8 cellular contexts compared by ENCODE assay signal in genomic region chr19:46487802-46488445, GRCh38. TPM values are rescaled to one million over a fixed set of nuclear protein-coding genes. Genes with fewer than 3 reads are reported as not detected.
DNase-seq lines count a peak whose midpoint lies in the region; ATAC-seq, FAIRE-seq and TF ChIP-seq lines count a peak whose summit lies in the region.

No MANE protein-coding gene starts in this region.

- H2AFZ ChIP-seq in Loucy (ENCODE audit: low read length) (0 out of 2 replicates have a peak overlapping the region, but pooled peaks have one; percentile 25), SU-DHL-6 (ENCODE audit: low read depth, low read length, severe bottlenecking) (peak overlapping the region; percentile 61)

- H3K4me2 ChIP-seq in Loucy (ENCODE audit: low read depth, low read length, poor library complexity, severe bottlenecking): no peak overlapping the region
- H3K4me2 ChIP-seq in SU-DHL-6 (ENCODE audit: low read depth, low read length, poor library complexity, severe bottlenecking): peak overlapping the region; percentile 52

- H4K20me1 ChIP-seq in Loucy (ENCODE audit: insufficient read depth, low read length, poor library complexity, severe bottlenecking) (no peaks in the 10 kb centered on the region), SU-DHL-6 (ENCODE audit: low read depth, low read length) (no peaks in the 10 kb centered on the region)

- H3K4me1 ChIP-seq in Loucy (ENCODE audit: insufficient read depth, low read length, poor library complexity, severe bottlenecking): no peaks in the 10 kb centered on the region
- H3K4me1 ChIP-seq in heart right ventricle: peaks cover 9 to 38% (median 32%) of the 10 kb centered on the region in 9 donors
- no peaks in the 10 kb centered on the region for H3K4me1 ChIP-seq in prostate gland (replicated peaks)

- WGBS in heart right ventricle, 2 donors: 5% methylated on average over 36 to 38 of the region's 38 CpGs
- 7% methylated on average over 36 of the region's 38 CpGs for WGBS in prostate gland

- H3K36me3 ChIP-seq in Loucy (ENCODE audit: insufficient read depth, low read length) (no peaks in the 10 kb centered on the region), SU-DHL-6 (ENCODE audit: low read length) (no peaks in the 10 kb centered on the region), heart right ventricle (no peaks in the 10 kb centered on the region), prostate gland (no peaks in the 10 kb centered on the region)

- no peaks in the 10 kb centered on the region for H3K9me3 ChIP-seq in Loucy (ENCODE audit: insufficient read depth, low read depth, low read length)
- no peaks in the 10 kb centered on the region for H3K9me3 ChIP-seq in SU-DHL-6 (ENCODE audit: insufficient read depth, low read length)
- H3K9me3 ChIP-seq in heart right ventricle: no peaks in the 10 kb centered on the region
- no peaks in the 10 kb centered on the region for H3K9me3 ChIP-seq in prostate gland

- H3K27me3 ChIP-seq in Loucy (ENCODE audit: insufficient read depth, low read length, poor library complexity, severe bottlenecking) (no peaks in the 10 kb centered on the region), SU-DHL-6 (ENCODE audit: low read length) (no peaks in the 10 kb centered on the region), heart right ventricle (peaks cover 3 to 66% (median 58%) of the 10 kb centered on the region in 7 donors), prostate gland (replicated peaks; ENCODE audit: insufficient read depth) (no peaks in the 10 kb centered on the region)

- peak; percentile 72 to 86 (median 77) for ATAC-seq in heart right ventricle
- no peak for ATAC-seq in GM21723 (IDR thresholded peaks at IDR 0.05; ENCODE audit: unreplicated experiment)

- H3K79me2 ChIP-seq in Loucy (ENCODE audit: insufficient read depth, low read length): no peaks in the 10 kb centered on the region
- H3K79me2 ChIP-seq in SU-DHL-6 (ENCODE audit: insufficient read depth, low read length): no peaks in the 10 kb centered on the region

- TF ChIP-seq POLR2A in prostate gland (IDR thresholded peaks at IDR 0.05): no peak

- H3K9me2 ChIP-seq in Loucy (replicated peaks; ENCODE audit: low read depth, low read length): no peaks in the 10 kb centered on the region
- no peaks in the 10 kb centered on the region for H3K9me2 ChIP-seq in SU-DHL-6 (replicated peaks; ENCODE audit: insufficient read depth, low read length)

- peak; percentile 87 for TF ChIP-seq CTCF in Loucy (conservative IDR thresholded peaks at IDR 0.05; ENCODE audit: low read length)
- peak; percentile 79 for TF ChIP-seq CTCF in SU-DHL-6 (IDR thresholded peaks at IDR 0.05; ENCODE audit: insufficient read depth, low read length, poor library complexity, severe bottlenecking)
- peak; percentile 80 to 95 (median 90) for TF ChIP-seq CTCF in heart right ventricle (IDR thresholded peaks at IDR 0.05)
- peak; percentile 82 to 98 (median 96) for TF ChIP-seq CTCF in prostate gland (IDR thresholded peaks at IDR 0.05)

- peak; percentile 37 for FAIRE-seq in urothelium cell line (lab: Jason Lieb, UNC)

- H3K9ac ChIP-seq in Loucy (ENCODE audit: low read depth, low read length, poor library complexity, severe bottlenecking): no peak overlapping the region
- H3K9ac ChIP-seq in SU-DHL-6 (ENCODE audit: low read length): peak overlapping the region; percentile 51

- peak overlapping the region; percentile 81 for H3K27ac ChIP-seq in SU-DHL-6 (ENCODE audit: low read depth, low read length)
- no peak overlapping the region for H3K27ac ChIP-seq in heart right ventricle
- H3K27ac ChIP-seq in prostate gland: no peak overlapping the region

- H3K4me3 ChIP-seq in Loucy (ENCODE audit: low read length, poor library complexity, severe bottlenecking): no peak overlapping the region
- H3K4me3 ChIP-seq in SU-DHL-6 (ENCODE audit: insufficient read depth, low read length, poor library complexity, severe bottlenecking): peak overlapping the region; percentile 22
- H3K4me3 ChIP-seq in heart right ventricle: peak overlapping the region in 9 of 10 donors; percentile 21 to 50 (median 46)
- peak overlapping the region in 1 of 2 donors; percentile 12 for H3K4me3 ChIP-seq in prostate gland

- intact Hi-C loops in heart right ventricle (cut with DNase I): loop anchor here (1.0 to 5.0 kb wide), 12 partner anchors 27 to 207 kb away; no protein-coding TSS in a partner anchor
- intact Hi-C loops in prostate gland (cut with DNase I): loop anchor here (2.0 to 5.0 kb wide), 3 partner anchors 25 to 206 kb away; no protein-coding TSS in a partner anchor

- DNase-seq in DMS53 treated with DMSO at 0.1 percent for 48 hours (lab: John Stamatoyannopoulos, UW; ENCODE audit: unreplicated experiment): peak; percentile 50
- peak; percentile 58 for DNase-seq in activated naive CD8-positive, alpha-beta T cell treated with anti-CD3 and anti-CD28 coated beads, Interleukin-2, amount 50 U/mL, for 16 hours (ENCODE audit: low read depth, low spot score)
- peak; percentile 71 to 82 for DNase-seq in heart right ventricle
- peak; percentile 71 for DNase-seq in prostate gland (ENCODE audit: low spot score)
- peak; percentile 83 for DNase-seq in urothelium cell line (ENCODE audit: low spot score)

- no peaks in the 10 kb centered on the region for H3F3A ChIP-seq in Loucy (ENCODE audit: low read depth)
- peaks cover 18% of the 10 kb centered on the region for H3F3A ChIP-seq in SU-DHL-6 (ENCODE audit: insufficient read depth)

RNA-seq across cellular contexts. Expression of gene PNMA8B, which starts 7.7 kb away (rescaled TPM):
- total RNA-seq in heart right ventricle: under 1 TPM; 0.47 to 0.95 (median 0.65) TPM
- polyA plus RNA-seq in heart right ventricle: under 1 TPM; 0.37 to 0.81 TPM
- 1 to 10 TPM in 1 of 2 donors, under 1 TPM in 1; 0.96 to 3.1 TPM for total RNA-seq in prostate gland

RNA-seq across cellular contexts. Expression of gene PNMA8A, which starts 16.6 kb away (rescaled TPM):
- total RNA-seq in heart right ventricle: 10 to 100 TPM in 3 of 10 donors, 1 to 10 TPM in 7; 7.2 to 12.3 (median 9.3) TPM
- 1 to 10 TPM; 2.8 to 3.0 TPM for polyA plus RNA-seq in heart right ventricle
- 10 to 100 TPM; 17.0 to 26.5 TPM for total RNA-seq in prostate gland

RNA-seq across cellular contexts. Expression of gene PNMA8C, which starts 59.2 kb away (rescaled TPM):
- total RNA-seq in heart right ventricle (under 1 TPM in 5 of 10 donors, not detected in 5; 0.07 to 0.13 (median 0.08) TPM), prostate gland (1 to 10 TPM in 1 of 2 donors, not detected in 1; 1.6 TPM)
- polyA plus RNA-seq in heart right ventricle: under 1 TPM; 0.01 to 0.07 TPM
